In the genomic region with DNA sequence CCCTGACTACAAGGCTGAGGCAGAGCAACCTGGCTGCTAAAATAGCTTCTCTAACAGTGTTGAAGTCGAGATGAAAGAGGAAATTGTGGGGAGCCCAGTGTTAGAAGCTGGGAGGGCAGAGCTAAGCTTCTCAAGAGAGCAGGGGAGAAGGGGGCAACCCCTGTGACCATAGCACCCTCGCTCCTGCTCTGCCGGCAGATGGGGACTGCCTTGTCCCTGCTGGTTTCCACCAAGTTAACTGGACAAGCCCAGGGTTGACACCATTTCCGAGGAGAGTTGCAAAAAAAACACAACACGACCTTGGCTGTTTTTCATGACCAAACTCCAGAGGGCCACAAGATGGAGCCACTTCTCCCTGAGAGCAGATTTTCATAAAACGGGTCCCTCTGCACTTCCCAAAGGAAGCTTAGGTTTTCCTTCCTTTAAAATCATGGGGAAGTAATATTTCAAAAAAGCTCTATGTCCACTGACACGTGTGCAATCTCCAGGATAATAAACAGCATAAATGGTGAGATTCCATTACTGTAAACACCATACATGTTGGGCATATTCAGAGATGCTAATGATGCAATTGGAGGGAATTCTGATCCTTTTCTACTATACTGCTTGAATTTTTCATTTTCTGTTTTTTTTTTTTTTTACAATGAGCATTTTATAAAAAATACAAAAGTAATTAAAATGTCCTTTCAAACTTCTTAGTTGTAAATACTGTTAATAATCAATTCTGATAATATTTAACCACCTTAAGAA, we compare ENCODE assay signal across 1 cellular context.
A peak's percentile ranks its signal among the peaks of the same experiment; 100 is the strongest.
TF ChIP-seq lines count a peak whose summit lies in the region.

No MANE protein-coding gene starts in this region.

TF ChIP-seq in GM12878, 131 proteins besides CTCF, POLR2A, EP300 and RAD21 (continues in another document):
- TF ChIP-seq SMAD1 (IDR thresholded peaks at IDR 0.05; ENCODE audit: low read depth, partially characterized antibody) (no peak), NRF1 (conservative IDR thresholded peaks at IDR 0.05; ENCODE audit: low read depth, low read length) (no peak), IRF4 (IDR thresholded peaks at IDR 0.05; ENCODE audit: low read depth, low read length) (no peak), IKZF1 (conservative IDR thresholded peaks at IDR 0.05) (peak; percentile 30; the same call in 1 of the 2 replicates), KAT2A (conservative IDR thresholded peaks at IDR 0.05; ENCODE audit: control insufficient read depth, low read depth, low read length) (no peak), TCF7 (IDR thresholded peaks at IDR 0.05; ENCODE audit: borderline replicate concordance) (no peak), ZNF384 (IDR thresholded peaks at IDR 0.05; ENCODE audit: borderline replicate concordance, low read depth, low read length) (peak; percentile 32; the same call in 1 of the 2 replicates), HDAC6 (IDR thresholded peaks at IDR 0.05; ENCODE audit: unreplicated experiment) (no peak), MTA3 (IDR thresholded peaks at IDR 0.05; ENCODE audit: borderline replicate concordance, low read length) (no peak), LARP7 (IDR thresholded peaks at IDR 0.05) (0 out of 2 replicates have a peak, but pooled peaks have one; percentile 21), EED (IDR thresholded peaks at IDR 0.05; ENCODE audit: low read depth) (no peak), SMC3 (IDR thresholded peaks at IDR 0.05; ENCODE audit: borderline replicate concordance, low read length) (peak; percentile 64; the same call in 1 of the 2 replicates), SIN3A (IDR thresholded peaks at IDR 0.05; ENCODE audit: low read depth, low read length) (no peak), TCF12 (IDR thresholded peaks at IDR 0.05; ENCODE audit: low read depth, low read length) (no peak), YBX1 (IDR thresholded peaks at IDR 0.05) (no peak), SMARCA5 (IDR thresholded peaks at IDR 0.05) (no peak), ZZZ3 (IDR thresholded peaks at IDR 0.05; ENCODE audit: control insufficient read depth, insufficient read length, low read depth) (no peak), NFYA (IDR thresholded peaks at IDR 0.05; ENCODE audit: borderline replicate concordance, low read depth, low read length) (no peak), NR2F1 (conservative IDR thresholded peaks at IDR 0.05) (no peak), PAX8 (IDR thresholded peaks at IDR 0.05) (no peak), HDGF (IDR thresholded peaks at IDR 0.05) (no peak), ZSCAN29 (IDR thresholded peaks at IDR 0.05) (no peak), RUNX3 (IDR thresholded peaks at IDR 0.05; ENCODE audit: low read length) (peak; percentile 33; the same call in 1 of the 2 replicates), POLR2AphosphoS2 (IDR thresholded peaks at IDR 0.05; ENCODE audit: low read depth, low read length) (no peak), SP1 (IDR thresholded peaks at IDR 0.05; ENCODE audit: low read depth, low read length) (no peak), JUNB (IDR thresholded peaks at IDR 0.05) (no peak), SIX5 (IDR thresholded peaks at IDR 0.05; ENCODE audit: low read depth, low read length, severe bottlenecking) (no peak), ATF7 (IDR thresholded peaks at IDR 0.05; ENCODE audit: low read depth) (no peak), ZBED1 (IDR thresholded peaks at IDR 0.05; ENCODE audit: borderline replicate concordance) (no peak), NFXL1 (IDR thresholded peaks at IDR 0.05; ENCODE audit: borderline replicate concordance) (no peak), BCL11A (IDR thresholded peaks at IDR 0.05; ENCODE audit: low read depth, low read length) (no peak), NR2C2 (IDR thresholded peaks at IDR 0.05; ENCODE audit: borderline replicate concordance, control insufficient read depth, insufficient read length, low read depth) (no peak), CREB1 (IDR thresholded peaks at IDR 0.05; ENCODE audit: low read depth) (no peak), ZNF274 (IDR thresholded peaks at IDR 0.05; ENCODE audit: insufficient read depth, insufficient read length) (no peak), YY1 (IDR thresholded peaks at IDR 0.05; ENCODE audit: low read depth, low read length) (0 out of 2 replicates have a peak, but pooled peaks have one; percentile 44), RB1 (IDR thresholded peaks at IDR 0.05; ENCODE audit: borderline replicate concordance) (no peak), NBN (IDR thresholded peaks at IDR 0.05) (no peak), CBX3 (IDR thresholded peaks at IDR 0.05; ENCODE audit: borderline replicate concordance, low read depth) (no peak), IKZF2 (IDR thresholded peaks at IDR 0.05) (peak; percentile 22 to 52; a peak in 2 of 4 replicates), SMAD5 (IDR thresholded peaks at IDR 0.05; ENCODE audit: low read depth) (no peak), RBBP5 (conservative IDR thresholded peaks at IDR 0.05) (no peak)
- TF ChIP-seq, protein P1, sequence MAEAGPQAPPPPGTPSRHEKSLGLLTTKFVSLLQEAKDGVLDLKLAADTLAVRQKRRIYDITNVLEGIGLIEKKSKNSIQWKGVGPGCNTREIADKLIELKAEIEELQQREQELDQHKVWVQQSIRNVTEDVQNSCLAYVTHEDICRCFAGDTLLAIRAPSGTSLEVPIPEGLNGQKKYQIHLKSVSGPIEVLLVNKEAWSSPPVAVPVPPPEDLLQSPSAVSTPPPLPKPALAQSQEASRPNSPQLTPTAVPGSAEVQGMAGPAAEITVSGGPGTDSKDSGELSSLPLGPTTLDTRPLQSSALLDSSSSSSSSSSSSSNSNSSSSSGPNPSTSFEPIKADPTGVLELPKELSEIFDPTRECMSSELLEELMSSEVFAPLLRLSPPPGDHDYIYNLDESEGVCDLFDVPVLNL (IDR thresholded peaks at IDR 0.05; ENCODE audit: low read depth, low read length), result no peak
- TF ChIP-seq, protein P2, sequence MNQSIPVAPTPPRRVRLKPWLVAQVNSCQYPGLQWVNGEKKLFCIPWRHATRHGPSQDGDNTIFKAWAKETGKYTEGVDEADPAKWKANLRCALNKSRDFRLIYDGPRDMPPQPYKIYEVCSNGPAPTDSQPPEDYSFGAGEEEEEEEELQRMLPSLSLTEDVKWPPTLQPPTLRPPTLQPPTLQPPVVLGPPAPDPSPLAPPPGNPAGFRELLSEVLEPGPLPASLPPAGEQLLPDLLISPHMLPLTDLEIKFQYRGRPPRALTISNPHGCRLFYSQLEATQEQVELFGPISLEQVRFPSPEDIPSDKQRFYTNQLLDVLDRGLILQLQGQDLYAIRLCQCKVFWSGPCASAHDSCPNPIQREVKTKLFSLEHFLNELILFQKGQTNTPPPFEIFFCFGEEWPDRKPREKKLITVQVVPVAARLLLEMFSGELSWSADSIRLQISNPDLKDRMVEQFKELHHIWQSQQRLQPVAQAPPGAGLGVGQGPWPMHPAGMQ (IDR thresholded peaks at IDR 0.05; ENCODE audit: borderline replicate concordance), result no peak
- TF ChIP-seq, protein P3, sequence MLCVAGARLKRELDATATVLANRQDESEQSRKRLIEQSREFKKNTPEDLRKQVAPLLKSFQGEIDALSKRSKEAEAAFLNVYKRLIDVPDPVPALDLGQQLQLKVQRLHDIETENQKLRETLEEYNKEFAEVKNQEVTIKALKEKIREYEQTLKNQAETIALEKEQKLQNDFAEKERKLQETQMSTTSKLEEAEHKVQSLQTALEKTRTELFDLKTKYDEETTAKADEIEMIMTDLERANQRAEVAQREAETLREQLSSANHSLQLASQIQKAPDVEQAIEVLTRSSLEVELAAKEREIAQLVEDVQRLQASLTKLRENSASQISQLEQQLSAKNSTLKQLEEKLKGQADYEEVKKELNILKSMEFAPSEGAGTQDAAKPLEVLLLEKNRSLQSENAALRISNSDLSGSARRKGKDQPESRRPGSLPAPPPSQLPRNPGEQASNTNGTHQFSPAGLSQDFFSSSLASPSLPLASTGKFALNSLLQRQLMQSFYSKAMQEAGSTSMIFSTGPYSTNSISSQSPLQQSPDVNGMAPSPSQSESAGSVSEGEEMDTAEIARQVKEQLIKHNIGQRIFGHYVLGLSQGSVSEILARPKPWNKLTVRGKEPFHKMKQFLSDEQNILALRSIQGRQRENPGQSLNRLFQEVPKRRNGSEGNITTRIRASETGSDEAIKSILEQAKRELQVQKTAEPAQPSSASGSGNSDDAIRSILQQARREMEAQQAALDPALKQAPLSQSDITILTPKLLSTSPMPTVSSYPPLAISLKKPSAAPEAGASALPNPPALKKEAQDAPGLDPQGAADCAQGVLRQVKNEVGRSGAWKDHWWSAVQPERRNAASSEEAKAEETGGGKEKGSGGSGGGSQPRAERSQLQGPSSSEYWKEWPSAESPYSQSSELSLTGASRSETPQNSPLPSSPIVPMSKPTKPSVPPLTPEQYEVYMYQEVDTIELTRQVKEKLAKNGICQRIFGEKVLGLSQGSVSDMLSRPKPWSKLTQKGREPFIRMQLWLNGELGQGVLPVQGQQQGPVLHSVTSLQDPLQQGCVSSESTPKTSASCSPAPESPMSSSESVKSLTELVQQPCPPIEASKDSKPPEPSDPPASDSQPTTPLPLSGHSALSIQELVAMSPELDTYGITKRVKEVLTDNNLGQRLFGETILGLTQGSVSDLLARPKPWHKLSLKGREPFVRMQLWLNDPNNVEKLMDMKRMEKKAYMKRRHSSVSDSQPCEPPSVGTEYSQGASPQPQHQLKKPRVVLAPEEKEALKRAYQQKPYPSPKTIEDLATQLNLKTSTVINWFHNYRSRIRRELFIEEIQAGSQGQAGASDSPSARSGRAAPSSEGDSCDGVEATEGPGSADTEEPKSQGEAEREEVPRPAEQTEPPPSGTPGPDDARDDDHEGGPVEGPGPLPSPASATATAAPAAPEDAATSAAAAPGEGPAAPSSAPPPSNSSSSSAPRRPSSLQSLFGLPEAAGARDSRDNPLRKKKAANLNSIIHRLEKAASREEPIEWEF (IDR thresholded peaks at IDR 0.05; ENCODE audit: insufficient replicate concordance, low read depth, low read length), result no peak
- TF ChIP-seq, protein P4, sequence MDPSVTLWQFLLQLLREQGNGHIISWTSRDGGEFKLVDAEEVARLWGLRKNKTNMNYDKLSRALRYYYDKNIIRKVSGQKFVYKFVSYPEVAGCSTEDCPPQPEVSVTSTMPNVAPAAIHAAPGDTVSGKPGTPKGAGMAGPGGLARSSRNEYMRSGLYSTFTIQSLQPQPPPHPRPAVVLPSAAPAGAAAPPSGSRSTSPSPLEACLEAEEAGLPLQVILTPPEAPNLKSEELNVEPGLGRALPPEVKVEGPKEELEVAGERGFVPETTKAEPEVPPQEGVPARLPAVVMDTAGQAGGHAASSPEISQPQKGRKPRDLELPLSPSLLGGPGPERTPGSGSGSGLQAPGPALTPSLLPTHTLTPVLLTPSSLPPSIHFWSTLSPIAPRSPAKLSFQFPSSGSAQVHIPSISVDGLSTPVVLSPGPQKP (IDR thresholded peaks at IDR 0.05; ENCODE audit: low read depth, low read length), result no peak
- TF ChIP-seq, protein P5, sequence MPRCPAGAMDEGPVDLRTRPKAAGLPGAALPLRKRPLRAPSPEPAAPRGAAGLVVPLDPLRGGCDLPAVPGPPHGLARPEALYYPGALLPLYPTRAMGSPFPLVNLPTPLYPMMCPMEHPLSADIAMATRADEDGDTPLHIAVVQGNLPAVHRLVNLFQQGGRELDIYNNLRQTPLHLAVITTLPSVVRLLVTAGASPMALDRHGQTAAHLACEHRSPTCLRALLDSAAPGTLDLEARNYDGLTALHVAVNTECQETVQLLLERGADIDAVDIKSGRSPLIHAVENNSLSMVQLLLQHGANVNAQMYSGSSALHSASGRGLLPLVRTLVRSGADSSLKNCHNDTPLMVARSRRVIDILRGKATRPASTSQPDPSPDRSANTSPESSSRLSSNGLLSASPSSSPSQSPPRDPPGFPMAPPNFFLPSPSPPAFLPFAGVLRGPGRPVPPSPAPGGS (IDR thresholded peaks at IDR 0.05; ENCODE audit: borderline replicate concordance, insufficient read depth, low read depth, low read length, poor library complexity, severe bottlenecking), result no peak
- TF ChIP-seq, protein P6, sequence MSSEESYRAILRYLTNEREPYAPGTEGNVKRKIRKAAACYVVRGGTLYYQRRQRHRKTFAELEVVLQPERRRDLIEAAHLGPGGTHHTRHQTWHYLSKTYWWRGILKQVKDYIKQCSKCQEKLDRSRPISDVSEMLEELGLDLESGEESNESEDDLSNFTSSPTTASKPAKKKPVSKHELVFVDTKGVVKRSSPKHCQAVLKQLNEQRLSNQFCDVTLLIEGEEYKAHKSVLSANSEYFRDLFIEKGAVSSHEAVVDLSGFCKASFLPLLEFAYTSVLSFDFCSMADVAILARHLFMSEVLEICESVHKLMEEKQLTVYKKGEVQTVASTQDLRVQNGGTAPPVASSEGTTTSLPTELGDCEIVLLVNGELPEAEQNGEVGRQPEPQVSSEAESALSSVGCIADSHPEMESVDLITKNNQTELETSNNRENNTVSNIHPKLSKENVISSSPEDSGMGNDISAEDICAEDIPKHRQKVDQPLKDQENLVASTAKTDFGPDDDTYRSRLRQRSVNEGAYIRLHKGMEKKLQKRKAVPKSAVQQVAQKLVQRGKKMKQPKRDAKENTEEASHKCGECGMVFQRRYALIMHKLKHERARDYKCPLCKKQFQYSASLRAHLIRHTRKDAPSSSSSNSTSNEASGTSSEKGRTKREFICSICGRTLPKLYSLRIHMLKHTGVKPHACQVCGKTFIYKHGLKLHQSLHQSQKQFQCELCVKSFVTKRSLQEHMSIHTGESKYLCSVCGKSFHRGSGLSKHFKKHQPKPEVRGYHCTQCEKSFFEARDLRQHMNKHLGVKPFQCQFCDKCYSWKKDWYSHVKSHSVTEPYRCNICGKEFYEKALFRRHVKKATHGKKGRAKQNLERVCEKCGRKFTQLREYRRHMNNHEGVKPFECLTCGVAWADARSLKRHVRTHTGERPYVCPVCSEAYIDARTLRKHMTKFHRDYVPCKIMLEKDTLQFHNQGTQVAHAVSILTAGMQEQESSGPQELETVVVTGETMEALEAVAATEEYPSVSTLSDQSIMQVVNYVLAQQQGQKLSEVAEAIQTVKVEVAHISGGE (CRISPR knock-in tag; IDR thresholded peaks at IDR 0.05), result no peak
- TF ChIP-seq, protein P7, sequence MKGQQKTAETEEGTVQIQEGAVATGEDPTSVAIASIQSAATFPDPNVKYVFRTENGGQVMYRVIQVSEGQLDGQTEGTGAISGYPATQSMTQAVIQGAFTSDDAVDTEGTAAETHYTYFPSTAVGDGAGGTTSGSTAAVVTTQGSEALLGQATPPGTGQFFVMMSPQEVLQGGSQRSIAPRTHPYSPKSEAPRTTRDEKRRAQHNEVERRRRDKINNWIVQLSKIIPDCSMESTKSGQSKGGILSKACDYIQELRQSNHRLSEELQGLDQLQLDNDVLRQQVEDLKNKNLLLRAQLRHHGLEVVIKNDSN (IDR thresholded peaks at IDR 0.05; ENCODE audit: borderline replicate concordance, extremely low read length, insufficient read depth, low read depth, low read length), result no peak
- TF ChIP-seq, protein P8, sequence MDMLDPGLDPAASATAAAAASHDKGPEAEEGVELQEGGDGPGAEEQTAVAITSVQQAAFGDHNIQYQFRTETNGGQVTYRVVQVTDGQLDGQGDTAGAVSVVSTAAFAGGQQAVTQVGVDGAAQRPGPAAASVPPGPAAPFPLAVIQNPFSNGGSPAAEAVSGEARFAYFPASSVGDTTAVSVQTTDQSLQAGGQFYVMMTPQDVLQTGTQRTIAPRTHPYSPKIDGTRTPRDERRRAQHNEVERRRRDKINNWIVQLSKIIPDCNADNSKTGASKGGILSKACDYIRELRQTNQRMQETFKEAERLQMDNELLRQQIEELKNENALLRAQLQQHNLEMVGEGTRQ (IDR thresholded peaks at IDR 0.05; ENCODE audit: borderline replicate concordance, low read depth, low read length), result no peak
- TF ChIP-seq, protein P9, sequence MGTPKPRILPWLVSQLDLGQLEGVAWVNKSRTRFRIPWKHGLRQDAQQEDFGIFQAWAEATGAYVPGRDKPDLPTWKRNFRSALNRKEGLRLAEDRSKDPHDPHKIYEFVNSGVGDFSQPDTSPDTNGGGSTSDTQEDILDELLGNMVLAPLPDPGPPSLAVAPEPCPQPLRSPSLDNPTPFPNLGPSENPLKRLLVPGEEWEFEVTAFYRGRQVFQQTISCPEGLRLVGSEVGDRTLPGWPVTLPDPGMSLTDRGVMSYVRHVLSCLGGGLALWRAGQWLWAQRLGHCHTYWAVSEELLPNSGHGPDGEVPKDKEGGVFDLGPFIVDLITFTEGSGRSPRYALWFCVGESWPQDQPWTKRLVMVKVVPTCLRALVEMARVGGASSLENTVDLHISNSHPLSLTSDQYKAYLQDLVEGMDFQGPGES (IDR thresholded peaks at IDR 0.05), result no peak
